Comparison of ENCODE assay signal across 20 cellular contexts in the genomic region with DNA sequence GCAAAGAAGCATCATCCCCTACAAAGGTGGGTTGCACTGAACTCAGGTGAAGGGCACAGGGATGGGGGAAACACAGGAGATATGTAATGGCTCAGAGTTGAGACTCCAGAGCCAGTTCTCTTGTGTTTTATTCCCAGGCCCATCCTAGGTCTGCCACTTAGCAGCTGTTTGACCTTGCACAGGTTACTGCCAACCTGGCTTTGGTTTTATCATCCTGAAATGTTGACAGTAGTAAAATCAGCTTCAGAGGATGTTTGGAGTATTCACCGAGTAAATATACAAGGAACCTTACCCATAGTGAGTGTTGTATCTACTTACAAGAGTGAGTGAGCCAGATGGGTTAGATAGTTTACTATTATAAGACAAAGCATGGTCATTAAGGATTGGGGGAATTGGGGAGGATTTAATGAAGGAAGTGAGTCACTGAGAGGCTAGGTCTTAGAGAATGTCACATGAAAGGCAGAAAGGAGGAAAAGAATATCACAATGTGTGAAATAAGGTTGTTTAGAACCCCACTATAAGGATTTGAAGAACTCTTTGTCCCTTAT.
DNase-seq lines count a peak whose midpoint lies in the region; ATAC-seq, FAIRE-seq and TF ChIP-seq lines count a peak whose summit lies in the region.
"Had no signal": no experiment of that assay in that cellular context is flagged by ENCODE, and none has a peak within 500 bp of the region (broad histone marks: within the 10 kb centered on the region; RNA-seq: fewer than 3 reads in every experiment).

No MANE protein-coding gene starts in this region.

- H3K4me2 ChIP-seq in IMR-90 (ENCODE audit: low read depth, low read length) (no peak overlapping the region), K562 (ENCODE audit: insufficient read depth, low read length) (no peak overlapping the region), Karpas-422 (ENCODE audit: low read depth, low read length, poor library complexity, severe bottlenecking) (no peak overlapping the region)
- H3K4me2 ChIP-seq: BLaER1 treated with 17β-estradiol and CSF1 and Interleukin-3, amounts not matched to agents 10 nM and 100 nM; KMS-11 had no signal

- H3K36me3 Mint-ChIP-seq in progenitor cell of endocrine pancreas (ENCODE audit: insufficient read depth) = peaks cover 29% of the 10 kb centered on the region

- no peaks in the 10 kb centered on the region for H3K27me3 Mint-ChIP-seq in progenitor cell of endocrine pancreas
- H3K27me3 Mint-ChIP-seq: activated naive CD4-positive, alpha-beta T cell treated with anti-CD3 and anti-CD28 coated beads, Interleukin-2, amount 50 U/mL, for 24 hours had no signal

- in situ Hi-C loops in IMR-90 (cut with MboI; ENCODE audit: low sequenced_read_pairs) (no loop called here), K562 (cut with MboI) (no loop called here)

- peak overlapping the region; percentile 42; the same call in 1 of the 2 replicates for H3K14ac ChIP-seq in IMR-90 (replicated peaks; ENCODE audit: low read depth, low read length)

- TF ChIP-seq CTCF in IMR-90 (conservative IDR thresholded peaks at IDR 0.05; ENCODE audit: low read depth, low read length) = no peak
- TF ChIP-seq CTCF in K562 (IDR thresholded peaks at IDR 0.05 in 2 of 3, conservative IDR thresholded peaks at IDR 0.05 in 1 of 3; ENCODE audit: insufficient read depth in 2 of 3, low read depth in 1 of 3, low read length in 3 of 3) = no peak
- TF ChIP-seq CTCF in mucosa of descending colon (IDR thresholded peaks at IDR 0.05) = no peak
- TF ChIP-seq CTCF in progenitor cell of endocrine pancreas (IDR thresholded peaks at IDR 0.05; ENCODE audit: unreplicated experiment) = no peak

- no peak overlapping the region for H3K56ac ChIP-seq in IMR-90 (ENCODE audit: extremely low read depth, insufficient read depth, low read length)

- no peak overlapping the region; the same call in 2 of the 3 replicates for H2BK15ac ChIP-seq in IMR-90 (ENCODE audit: low read depth, low read length)

- H2BK120ac ChIP-seq in IMR-90 (ENCODE audit: low read depth, low read length) = peak overlapping the region; percentile 35; the same call in 1 of the 2 replicates

- H3K79me2 ChIP-seq in K562 (ENCODE audit: control insufficient read depth, insufficient read depth, low read length) (no peaks in the 10 kb centered on the region), Karpas-422 (ENCODE audit: low read length) (no peaks in the 10 kb centered on the region)

- H3K27ac Mint-ChIP-seq in progenitor cell of endocrine pancreas = no peak overlapping the region
- H3K27ac Mint-ChIP-seq: activated naive CD4-positive, alpha-beta T cell treated with anti-CD3 and anti-CD28 coated beads, Interleukin-2, amount 50 U/mL, for 24 hours had no signal

- dilution Hi-C loops in IMR-90 (cut with HindIII; ENCODE audit: low sequenced_read_pairs, unreplicated experiment) = no loop called here

- H2AFZ ChIP-seq in IMR-90 (replicated peaks; ENCODE audit: low read length, poor library complexity) (no peak overlapping the region), K562 (ENCODE audit: low read depth, low read length) (no peak overlapping the region), Karpas-422 (ENCODE audit: low read length) (no peak overlapping the region)

- H3K4me3 ChIP-seq in IMR-90 (ENCODE audit: insufficient read depth, low read depth, low read length) = no peak overlapping the region
- H3K4me3 ChIP-seq in K562 = no peak overlapping the region
- no peak overlapping the region for H3K4me3 ChIP-seq in mucosa of descending colon
- H3K4me3 ChIP-seq in Karpas-422 (ENCODE audit: low read length) = no peak overlapping the region
- H3K4me3 ChIP-seq: BLaER1 treated with 17β-estradiol and CSF1 and Interleukin-3, amounts not matched to agents 10 nM and 100 nM had no signal

- no peak overlapping the region for H4K91ac ChIP-seq in IMR-90 (ENCODE audit: insufficient read depth, low read depth, low read length)

- BruUV-seq in IMR-90 (replicated peaks; lab: Mats Ljungman, UMichigan) = no TSS peak
- BruUV-seq in K562 (replicated peaks; lab: Mats Ljungman, UMichigan) = no TSS peak

- no peaks in the 10 kb centered on the region for H3K27me3 ChIP-seq in IMR-90 (ENCODE audit: control insufficient read depth, insufficient read depth, low read length)
- H3K27me3 ChIP-seq in K562 (ENCODE audit: control insufficient read depth in 2 of 2, insufficient read depth in 2 of 2, low read length in 2 of 2) = no peaks in the 10 kb centered on the region
- H3K27me3 ChIP-seq in Karpas-422 (ENCODE audit: low read length) = no peaks in the 10 kb centered on the region
- H3K27me3 ChIP-seq: BLaER1 treated with 17β-estradiol and CSF1 and Interleukin-3, amounts not matched to agents 10 nM and 100 nM had no signal

- peaks cover 3% of the 10 kb centered on the region; the same call in 1 of the 2 replicates for H3K9me1 ChIP-seq in IMR-90 (ENCODE audit: insufficient read depth, low read length)
- no peaks in the 10 kb centered on the region for H3K9me1 ChIP-seq in K562 (ENCODE audit: control insufficient read depth, insufficient read depth, low read length)

- H4K20me1 ChIP-seq in IMR-90 (ENCODE audit: insufficient read depth, low read length) = no peaks in the 10 kb centered on the region
- H4K20me1 ChIP-seq in K562 (replicated peaks; ENCODE audit: control insufficient read depth, insufficient read depth, low read length) = no peaks in the 10 kb centered on the region
- no peaks in the 10 kb centered on the region for H4K20me1 ChIP-seq in Karpas-422 (ENCODE audit: insufficient read depth, low read depth, low read length)
- H4K20me1 ChIP-seq: BLaER1 treated with 17β-estradiol and CSF1 and Interleukin-3, amounts not matched to agents 10 nM and 100 nM had no signal

- no peaks in the 10 kb centered on the region for H3K9me3 ChIP-seq in IMR-90 (ENCODE audit: control insufficient read depth, insufficient read depth, low read length)
- no peaks in the 10 kb centered on the region for H3K9me3 ChIP-seq in K562 (replicated peaks; ENCODE audit: control insufficient read depth, insufficient read depth, low read depth, low read length)
- H3K9me3 ChIP-seq in mucosa of descending colon = peaks cover 4% of the 10 kb centered on the region
- H3K9me3 ChIP-seq in Karpas-422 (ENCODE audit: low read length) = no peaks in the 10 kb centered on the region

- intact Hi-C loops in IMR-90 (cut with micrococcal nuclease) = no loop called here
- intact Hi-C loops in K562 (cut with micrococcal nuclease) = no loop called here
- intact Hi-C loops in mucosa of descending colon (cut with DNase I, micrococcal nuclease) = no loop called here

- ATAC-seq in IMR-90 (ENCODE audit: low read depth) (peak; percentile 53), K562 (no peak; the same call in 2 of the 3 replicates), mucosa of descending colon (peak; percentile 45), GM19035 (IDR thresholded peaks at IDR 0.05; ENCODE audit: unreplicated experiment) (no peak), GM21723 (IDR thresholded peaks at IDR 0.05; ENCODE audit: unreplicated experiment) (no peak)

- H2BK20ac ChIP-seq in IMR-90 (ENCODE audit: low read depth, low read length) = peak overlapping the region; percentile 41; the same call in 1 of the 2 replicates

- H3K4me1 Mint-ChIP-seq in progenitor cell of endocrine pancreas (ENCODE audit: low read depth) = peaks cover 9% of the 10 kb centered on the region

- H3K9me2 ChIP-seq in Karpas-422 (replicated peaks; ENCODE audit: insufficient read depth, low read length) = no peaks in the 10 kb centered on the region

- no peak overlapping the region for H3K4me3 Mint-ChIP-seq in progenitor cell of endocrine pancreas (ENCODE audit: low read depth)
- H3K4me3 Mint-ChIP-seq: activated naive CD4-positive, alpha-beta T cell treated with anti-CD3 and anti-CD28 coated beads, Interleukin-2, amount 50 U/mL, for 24 hours had no signal

- CTCF ChIA-PET in IMR-90 (lab: Yijun Ruan, JAX) (no interaction called here), K562 (lab: Yijun Ruan, JAX; ENCODE audit: low intra/inter-chr PET ratio) (no interaction called here)

- H3K79me1 ChIP-seq in IMR-90 (ENCODE audit: low read depth in 1 of 2, low read length in 2 of 2) = peaks cover 0 to 7% of the 10 kb centered on the region in 2 experiments; a peak in 3 of 4 replicates

- H3K4me1 ChIP-seq in IMR-90 (ENCODE audit: control insufficient read depth, insufficient read depth, low read length) (peaks cover 5% of the 10 kb centered on the region), K562 (replicated peaks in 1 of 2; ENCODE audit: control insufficient read depth in 2 of 2, insufficient read depth in 2 of 2, low read length in 2 of 2) (no peaks in the 10 kb centered on the region), mucosa of descending colon (ENCODE audit: low read depth) (no peaks in the 10 kb centered on the region), Karpas-422 (ENCODE audit: low read length) (no peaks in the 10 kb centered on the region)

- H4K8ac ChIP-seq in IMR-90 (ENCODE audit: low read depth in 2 of 2, low read length in 2 of 2) = peak overlapping the region in 1 of 2 experiments; percentile 35; a peak in 1 of 4 replicates

- no peak for TF ChIP-seq EP300 in K562 (IDR thresholded peaks at IDR 0.05; ENCODE audit: low read length)

- H3K36me3 ChIP-seq in IMR-90 (ENCODE audit: control insufficient read depth, insufficient read depth, low read length) (peaks cover 1% of the 10 kb centered on the region; the same call in 1 of the 2 replicates), K562 (ENCODE audit: control insufficient read depth, insufficient read depth, low read length) (peaks cover 12% of the 10 kb centered on the region), mucosa of descending colon (ENCODE audit: low read depth) (no peaks in the 10 kb centered on the region), Karpas-422 (ENCODE audit: insufficient read depth, low read length) (no peaks in the 10 kb centered on the region)

- H4K5ac ChIP-seq in IMR-90 (ENCODE audit: low read depth, low read length) = no peak overlapping the region

- H3K27ac ChIP-seq in IMR-90 (ENCODE audit: insufficient read depth, low read length) (peak overlapping the region; percentile 64; the same call in 1 of the 2 replicates), K562 (ENCODE audit: extremely low read depth, low read depth, low read length) (peak overlapping the region; percentile 7; the same call in 1 of the 3 replicates), Karpas-422 (ENCODE audit: low read length) (no peak overlapping the region)
- H3K27ac ChIP-seq: BLaER1 treated with 17β-estradiol and CSF1 and Interleukin-3, amounts not matched to agents 10 nM and 100 nM; KMS-11 had no signal

- no peak overlapping the region for H2AK5ac ChIP-seq in IMR-90 (ENCODE audit: low read depth, low read length)

- FAIRE-seq in K562 (lab: Jason Lieb, UNC) = no peak
- FAIRE-seq: G401.6 had no signal

- no peak for TF ChIP-seq RAD21 in IMR-90 (IDR thresholded peaks at IDR 0.05; ENCODE audit: low read length)
- TF ChIP-seq RAD21 in K562 (CRISPR knock-in tag; conservative IDR thresholded peaks at IDR 0.05 in 1 of 2, IDR thresholded peaks at IDR 0.05 in 1 of 2) = no peak

- H3K4ac ChIP-seq in IMR-90 (ENCODE audit: low read depth, low read length) = peak overlapping the region; percentile 38; the same call in 1 of the 2 replicates

- H2AK9ac ChIP-seq in IMR-90 (replicated peaks; ENCODE audit: low read depth, low read length, poor library complexity) = no peak overlapping the region

- no peak overlapping the region for H3K9ac ChIP-seq in IMR-90 (ENCODE audit: low read depth, low read length)
- H3K9ac ChIP-seq in K562 (ENCODE audit: insufficient read depth in 1 of 2, low read depth in 2 of 2, low read length in 2 of 2) = no peak overlapping the region
- no peak overlapping the region for H3K9ac ChIP-seq in Karpas-422 (ENCODE audit: low read length)
- H3K9ac ChIP-seq: BLaER1 treated with 17β-estradiol and CSF1 and Interleukin-3, amounts not matched to agents 10 nM and 100 nM; KMS-11 had no signal

- WGBS in IMR-90 (ENCODE audit: extremely low coverage in 2 of 2, insufficient read length in 1 of 2), 2 experiments = no CpG with 5 or more reads among the region's 1 CpG
- WGBS in K562 (ENCODE audit: insufficient coverage, low coverage, missing lambda C conversion rate) = 64% methylated on average over 1 of the region's 1 CpG

- H3K23ac ChIP-seq in IMR-90 (ENCODE audit: low read depth, low read length) = peak overlapping the region; percentile 13; the same call in 1 of the 2 replicates

- POLR2A ChIA-PET in IMR-90 (lab: Charles Lee; ENCODE audit: unreplicated experiment) (no interaction called here), K562 (lab: Yijun Ruan, JAX) (interaction anchor here (0.7 to 1.0 kb wide), 2 partner anchors 12 to 18 kb away, joined by 3 to 4 read pairs; no protein-coding TSS in a partner anchor)

- peaks cover 4% of the 10 kb centered on the region for H3K9me3 Mint-ChIP-seq in progenitor cell of endocrine pancreas (ENCODE audit: low read depth)

- no peak for TF ChIP-seq POLR2A in IMR-90 (IDR thresholded peaks at IDR 0.05; ENCODE audit: low read depth, low read length)
- no peak for TF ChIP-seq POLR2A in K562 (conservative IDR thresholded peaks at IDR 0.05)

- DNase-seq in DMS153 (lab: John Stamatoyannopoulos, UW) (peak; percentile 51), IMR-90 (peak; percentile 76), K562 (ENCODE audit: extremely low read depth in 1 of 4, low spot score in 3 of 4) (peak in 1 of 4 experiments; percentile 4), mucosa of descending colon (no peak), Karpas-422 (no peak), progenitor cell of endocrine pancreas (ENCODE audit: low spot score, unreplicated experiment) (no peak)
- DNase-seq: activated CD4-positive, CD25-positive, alpha-beta regulatory T cell treated with anti-CD3 and anti-CD28 coated beads, Interleukin-2, amount 50 U/mL, for 72 hours; activated CD8-positive, alpha-beta memory T cell treated with anti-CD3 and anti-CD28 coated beads, Interleukin-2, amount 50 U/mL, for 48 hours; mesendoderm; NCI-H2029 treated with DMSO at 0.1 percent for 48 hours; NCI-H748 treated with DMSO at 0.1 percent for 48 hours; nucleus accumbens; RPMI8226; stimulated activated naive CD4-positive, alpha-beta T cell treated with Interleukin-2 at 50 U/mL for 16 hours had no signal

- peak overlapping the region; percentile 41; the same call in 1 of the 2 replicates for H3K18ac ChIP-seq in IMR-90 (ENCODE audit: low read depth, low read length)

- H2BK5ac ChIP-seq in IMR-90 (ENCODE audit: low read depth, low read length, poor library complexity, severe bottlenecking) = peak overlapping the region; percentile 18

Comparison
In these comparisons a context has a peak if more than half of its experiments do, and no peak if none do; other contexts are left out.
1. DNase-seq: peak in DMS153 (single experiment) and IMR-90 (single experiment); none in mucosa of descending colon (0 of 3), Karpas-422 (single experiment) and progenitor cell of endocrine pancreas (single experiment).
2. ATAC-seq: peak in IMR-90 (single experiment) and mucosa of descending colon (single experiment); none in K562 (single experiment), GM19035 (single experiment) and GM21723 (single experiment).